1 cellular context compared by ENCODE assay signal in the genomic region with DNA sequence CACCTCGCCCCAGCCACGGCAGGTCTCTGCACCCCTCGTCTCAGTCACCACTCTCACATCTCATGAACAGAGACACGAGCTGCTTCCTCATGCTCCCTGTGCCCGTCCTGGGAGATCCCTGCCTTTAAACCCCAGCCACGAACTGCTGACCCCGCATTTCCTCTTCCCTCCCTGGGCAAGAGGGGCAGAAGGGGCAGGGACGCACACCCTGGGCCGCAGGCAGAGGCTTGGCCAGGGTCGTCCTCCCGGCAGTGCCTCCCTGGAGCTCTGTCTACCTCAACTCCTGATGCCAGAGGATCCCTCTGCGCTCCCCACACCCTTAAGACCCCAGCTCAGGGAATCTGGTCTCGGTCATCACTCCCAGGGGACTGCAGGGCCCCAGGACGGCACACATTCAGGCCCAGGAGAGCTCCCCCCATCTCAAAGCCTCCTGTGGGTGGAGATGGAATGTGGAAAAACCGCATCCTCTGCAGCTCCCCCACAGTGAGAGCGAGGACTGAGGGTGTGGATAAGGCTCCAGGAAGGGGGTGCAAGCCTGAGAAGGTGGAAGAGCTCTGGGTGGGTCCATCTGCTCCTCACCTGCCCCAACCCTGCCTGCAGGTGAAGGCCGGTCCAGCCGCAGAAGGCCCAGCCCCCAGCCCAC.
TF ChIP-seq lines count a peak whose summit lies in the region.

No MANE protein-coding gene starts in this region.

TF ChIP-seq in GM12878, 131 proteins besides CTCF, POLR2A, EP300 and RAD21 (continued from another document):
- TF ChIP-seq, protein P1, sequence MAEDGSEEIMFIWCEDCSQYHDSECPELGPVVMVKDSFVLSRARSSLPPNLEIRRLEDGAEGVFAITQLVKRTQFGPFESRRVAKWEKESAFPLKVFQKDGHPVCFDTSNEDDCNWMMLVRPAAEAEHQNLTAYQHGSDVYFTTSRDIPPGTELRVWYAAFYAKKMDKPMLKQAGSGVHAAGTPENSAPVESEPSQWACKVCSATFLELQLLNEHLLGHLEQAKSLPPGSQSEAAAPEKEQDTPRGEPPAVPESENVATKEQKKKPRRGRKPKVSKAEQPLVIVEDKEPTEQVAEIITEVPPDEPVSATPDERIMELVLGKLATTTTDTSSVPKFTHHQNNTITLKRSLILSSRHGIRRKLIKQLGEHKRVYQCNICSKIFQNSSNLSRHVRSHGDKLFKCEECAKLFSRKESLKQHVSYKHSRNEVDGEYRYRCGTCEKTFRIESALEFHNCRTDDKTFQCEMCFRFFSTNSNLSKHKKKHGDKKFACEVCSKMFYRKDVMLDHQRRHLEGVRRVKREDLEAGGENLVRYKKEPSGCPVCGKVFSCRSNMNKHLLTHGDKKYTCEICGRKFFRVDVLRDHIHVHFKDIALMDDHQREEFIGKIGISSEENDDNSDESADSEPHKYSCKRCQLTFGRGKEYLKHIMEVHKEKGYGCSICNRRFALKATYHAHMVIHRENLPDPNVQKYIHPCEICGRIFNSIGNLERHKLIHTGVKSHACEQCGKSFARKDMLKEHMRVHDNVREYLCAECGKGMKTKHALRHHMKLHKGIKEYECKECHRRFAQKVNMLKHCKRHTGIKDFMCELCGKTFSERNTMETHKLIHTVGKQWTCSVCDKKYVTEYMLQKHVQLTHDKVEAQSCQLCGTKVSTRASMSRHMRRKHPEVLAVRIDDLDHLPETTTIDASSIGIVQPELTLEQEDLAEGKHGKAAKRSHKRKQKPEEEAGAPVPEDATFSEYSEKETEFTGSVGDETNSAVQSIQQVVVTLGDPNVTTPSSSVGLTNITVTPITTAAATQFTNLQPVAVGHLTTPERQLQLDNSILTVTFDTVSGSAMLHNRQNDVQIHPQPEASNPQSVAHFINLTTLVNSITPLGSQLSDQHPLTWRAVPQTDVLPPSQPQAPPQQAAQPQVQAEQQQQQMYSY (CRISPR knock-in tag; IDR thresholded peaks at IDR 0.05): no peak
- no peak for TF ChIP-seq TBL1XR1 (IDR thresholded peaks at IDR 0.05; ENCODE audit: low read depth, low read length)
- TF ChIP-seq IKZF1 (conservative IDR thresholded peaks at IDR 0.05): peak; percentile 49; the same call in 1 of the 2 replicates
- no peak for TF ChIP-seq PAX8 (IDR thresholded peaks at IDR 0.05)
- no peak for TF ChIP-seq NFYA (IDR thresholded peaks at IDR 0.05; ENCODE audit: borderline replicate concordance, low read depth, low read length)
- TF ChIP-seq CBFB (IDR thresholded peaks at IDR 0.05; ENCODE audit: low read depth): no peak
